1 cellular context compared by ENCODE assay signal in the genomic region with DNA sequence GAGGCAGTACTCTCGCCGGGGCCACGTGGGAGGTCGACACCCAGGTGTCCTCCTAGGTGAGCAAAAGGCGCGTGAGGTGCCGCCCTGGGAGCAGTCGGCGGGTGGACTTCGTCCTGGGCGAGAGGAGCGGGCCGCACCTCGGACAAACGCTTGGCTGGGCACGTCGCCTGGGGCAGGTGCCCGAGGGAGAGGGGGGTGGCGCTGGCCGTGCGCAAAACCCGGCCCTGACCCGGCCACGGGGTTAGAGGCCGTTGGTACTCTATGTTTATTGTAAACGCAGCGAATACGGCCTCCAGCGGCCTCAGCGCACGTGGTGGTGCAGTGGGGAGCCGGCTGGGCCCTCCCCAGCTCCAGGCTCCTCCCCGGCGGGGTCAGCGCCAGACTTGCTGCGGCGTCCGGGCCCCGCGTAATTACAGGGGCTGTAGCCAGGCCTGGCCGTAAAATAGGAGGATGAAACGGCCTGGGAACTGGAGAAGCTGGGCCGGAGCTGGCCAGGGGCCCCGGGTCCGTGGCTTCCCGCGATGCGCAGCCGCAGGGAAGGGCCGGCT.
A peak's percentile ranks its signal among the peaks of the same experiment; 100 is the strongest.
TF ChIP-seq lines count a peak whose summit lies in the region.

No MANE protein-coding gene starts in this region.

TF ChIP-seq in HepG2, 621 proteins besides CTCF, POLR2A, EP300 and RAD21 (continued from another document and continues in another):
- peak; percentile 95 for TF ChIP-seq ZKSCAN8 (CRISPR knock-in tag; IDR thresholded peaks at IDR 0.05; ENCODE audit: borderline replicate concordance)
- no peak for TF ChIP-seq ZNF207 (IDR thresholded peaks at IDR 0.05; ENCODE audit: borderline replicate concordance)
- peak; percentile 68 for TF ChIP-seq DNMT3B (CRISPR knock-in tag; conservative IDR thresholded peaks at IDR 0.05)
- TF ChIP-seq, protein P1, sequence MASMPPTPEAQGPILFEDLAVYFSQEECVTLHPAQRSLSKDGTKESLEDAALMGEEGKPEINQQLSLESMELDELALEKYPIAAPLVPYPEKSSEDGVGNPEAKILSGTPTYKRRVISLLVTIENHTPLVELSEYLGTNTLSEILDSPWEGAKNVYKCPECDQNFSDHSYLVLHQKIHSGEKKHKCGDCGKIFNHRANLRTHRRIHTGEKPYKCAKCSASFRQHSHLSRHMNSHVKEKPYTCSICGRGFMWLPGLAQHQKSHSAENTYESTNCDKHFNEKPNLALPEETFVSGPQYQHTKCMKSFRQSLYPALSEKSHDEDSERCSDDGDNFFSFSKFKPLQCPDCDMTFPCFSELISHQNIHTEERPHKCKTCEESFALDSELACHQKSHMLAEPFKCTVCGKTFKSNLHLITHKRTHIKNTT (CRISPR knock-in tag; IDR thresholded peaks at IDR 0.05): no peak
- TF ChIP-seq ZNF296 (CRISPR knock-in tag; conservative IDR thresholded peaks at IDR 0.05): peak; percentile 72; the same call in 1 of the 2 replicates
- TF ChIP-seq, protein P2, sequence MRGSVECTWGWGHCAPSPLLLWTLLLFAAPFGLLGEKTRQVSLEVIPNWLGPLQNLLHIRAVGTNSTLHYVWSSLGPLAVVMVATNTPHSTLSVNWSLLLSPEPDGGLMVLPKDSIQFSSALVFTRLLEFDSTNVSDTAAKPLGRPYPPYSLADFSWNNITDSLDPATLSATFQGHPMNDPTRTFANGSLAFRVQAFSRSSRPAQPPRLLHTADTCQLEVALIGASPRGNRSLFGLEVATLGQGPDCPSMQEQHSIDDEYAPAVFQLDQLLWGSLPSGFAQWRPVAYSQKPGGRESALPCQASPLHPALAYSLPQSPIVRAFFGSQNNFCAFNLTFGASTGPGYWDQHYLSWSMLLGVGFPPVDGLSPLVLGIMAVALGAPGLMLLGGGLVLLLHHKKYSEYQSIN (CRISPR knock-in tag; IDR thresholded peaks at IDR 0.05; ENCODE audit: borderline replicate concordance): no peak
- no peak for TF ChIP-seq CC2D1A (CRISPR knock-in tag; IDR thresholded peaks at IDR 0.05)
- TF ChIP-seq, protein P3, sequence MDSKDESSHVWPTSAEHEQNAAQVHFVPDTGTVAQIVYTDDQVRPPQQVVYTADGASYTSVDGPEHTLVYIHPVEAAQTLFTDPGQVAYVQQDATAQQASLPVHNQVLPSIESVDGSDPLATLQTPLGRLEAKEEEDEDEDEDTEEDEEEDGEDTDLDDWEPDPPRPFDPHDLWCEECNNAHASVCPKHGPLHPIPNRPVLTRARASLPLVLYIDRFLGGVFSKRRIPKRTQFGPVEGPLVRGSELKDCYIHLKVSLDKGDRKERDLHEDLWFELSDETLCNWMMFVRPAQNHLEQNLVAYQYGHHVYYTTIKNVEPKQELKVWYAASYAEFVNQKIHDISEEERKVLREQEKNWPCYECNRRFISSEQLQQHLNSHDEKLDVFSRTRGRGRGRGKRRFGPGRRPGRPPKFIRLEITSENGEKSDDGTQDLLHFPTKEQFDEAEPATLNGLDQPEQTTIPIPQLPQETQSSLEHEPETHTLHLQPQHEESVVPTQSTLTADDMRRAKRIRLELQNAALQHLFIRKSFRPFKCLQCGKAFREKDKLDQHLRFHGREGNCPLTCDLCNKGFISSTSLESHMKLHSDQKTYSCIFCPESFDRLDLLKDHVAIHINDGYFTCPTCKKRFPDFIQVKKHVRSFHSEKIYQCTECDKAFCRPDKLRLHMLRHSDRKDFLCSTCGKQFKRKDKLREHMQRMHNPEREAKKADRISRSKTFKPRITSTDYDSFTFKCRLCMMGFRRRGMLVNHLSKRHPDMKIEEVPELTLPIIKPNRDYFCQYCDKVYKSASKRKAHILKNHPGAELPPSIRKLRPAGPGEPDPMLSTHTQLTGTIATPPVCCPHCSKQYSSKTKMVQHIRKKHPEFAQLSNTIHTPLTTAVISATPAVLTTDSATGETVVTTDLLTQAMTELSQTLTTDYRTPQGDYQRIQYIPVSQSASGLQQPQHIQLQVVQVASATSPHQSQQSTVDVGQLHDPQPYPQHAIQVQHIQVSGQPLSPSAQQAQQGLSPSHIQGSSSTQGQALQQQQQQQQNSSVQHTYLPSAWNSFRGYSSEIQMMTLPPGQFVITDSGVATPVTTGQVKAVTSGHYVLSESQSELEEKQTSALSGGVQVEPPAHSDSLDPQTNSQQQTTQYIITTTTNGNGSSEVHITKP (CRISPR knock-in tag; IDR thresholded peaks at IDR 0.05; ENCODE audit: low read depth): peak; percentile 87
- peak; percentile 68 for TF ChIP-seq ZNF543 (CRISPR knock-in tag; IDR thresholded peaks at IDR 0.05)
- peak; percentile 85 for TF ChIP-seq TBX3 (IDR thresholded peaks at IDR 0.05; ENCODE audit: borderline replicate concordance)
- TF ChIP-seq DMAP1 (CRISPR knock-in tag; IDR thresholded peaks at IDR 0.05): peak; percentile 96
- no peak for TF ChIP-seq DR1 (CRISPR knock-in tag; IDR thresholded peaks at IDR 0.05)
- TF ChIP-seq, protein P4, sequence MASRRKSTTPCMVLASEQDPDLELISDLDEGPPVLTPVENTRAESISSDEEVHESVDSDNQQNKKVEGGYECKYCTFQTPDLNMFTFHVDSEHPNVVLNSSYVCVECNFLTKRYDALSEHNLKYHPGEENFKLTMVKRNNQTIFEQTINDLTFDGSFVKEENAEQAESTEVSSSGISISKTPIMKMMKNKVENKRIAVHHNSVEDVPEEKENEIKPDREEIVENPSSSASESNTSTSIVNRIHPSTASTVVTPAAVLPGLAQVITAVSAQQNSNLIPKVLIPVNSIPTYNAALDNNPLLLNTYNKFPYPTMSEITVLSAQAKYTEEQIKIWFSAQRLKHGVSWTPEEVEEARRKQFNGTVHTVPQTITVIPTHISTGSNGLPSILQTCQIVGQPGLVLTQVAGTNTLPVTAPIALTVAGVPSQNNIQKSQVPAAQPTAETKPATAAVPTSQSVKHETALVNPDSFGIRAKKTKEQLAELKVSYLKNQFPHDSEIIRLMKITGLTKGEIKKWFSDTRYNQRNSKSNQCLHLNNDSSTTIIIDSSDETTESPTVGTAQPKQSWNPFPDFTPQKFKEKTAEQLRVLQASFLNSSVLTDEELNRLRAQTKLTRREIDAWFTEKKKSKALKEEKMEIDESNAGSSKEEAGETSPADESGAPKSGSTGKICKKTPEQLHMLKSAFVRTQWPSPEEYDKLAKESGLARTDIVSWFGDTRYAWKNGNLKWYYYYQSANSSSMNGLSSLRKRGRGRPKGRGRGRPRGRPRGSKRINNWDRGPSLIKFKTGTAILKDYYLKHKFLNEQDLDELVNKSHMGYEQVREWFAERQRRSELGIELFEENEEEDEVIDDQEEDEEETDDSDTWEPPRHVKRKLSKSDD (CRISPR knock-in tag; IDR thresholded peaks at IDR 0.05; ENCODE audit: low read depth): peak; percentile 80; the same call in 1 of the 2 replicates
- peak; percentile 98 for TF ChIP-seq ZNF746 (CRISPR knock-in tag; IDR thresholded peaks at IDR 0.05)
- TF ChIP-seq, protein P5, sequence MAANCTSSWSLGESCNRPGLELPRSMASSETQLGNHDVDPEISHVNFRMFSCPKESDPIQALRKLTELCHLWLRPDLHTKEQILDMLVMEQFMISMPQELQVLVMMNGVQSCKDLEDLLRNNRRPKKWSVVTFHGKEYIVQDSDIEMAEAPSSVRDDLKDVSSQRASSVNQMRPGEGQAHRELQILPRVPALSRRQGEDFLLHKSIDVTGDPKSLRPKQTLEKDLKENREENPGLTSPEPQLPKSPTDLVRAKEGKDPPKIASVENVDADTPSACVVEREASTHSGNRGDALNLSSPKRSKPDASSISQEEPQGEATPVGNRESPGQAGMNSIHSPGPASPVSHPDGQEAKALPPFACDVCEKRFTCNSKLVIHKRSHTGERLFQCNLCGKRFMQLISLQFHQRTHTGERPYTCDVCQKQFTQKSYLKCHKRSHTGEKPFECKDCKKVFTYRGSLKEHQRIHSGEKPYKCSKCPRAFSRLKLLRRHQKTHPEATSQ (CRISPR knock-in tag; IDR thresholded peaks at IDR 0.05; ENCODE audit: borderline replicate concordance): peak; percentile 97
- peak; percentile 56 for TF ChIP-seq XRCC5 (optimal IDR thresholded peaks at IDR 0.05; ENCODE audit: low read length)
- TF ChIP-seq MXD4 (CRISPR knock-in tag; IDR thresholded peaks at IDR 0.05): peak; percentile 95
- TF ChIP-seq, protein P6, sequence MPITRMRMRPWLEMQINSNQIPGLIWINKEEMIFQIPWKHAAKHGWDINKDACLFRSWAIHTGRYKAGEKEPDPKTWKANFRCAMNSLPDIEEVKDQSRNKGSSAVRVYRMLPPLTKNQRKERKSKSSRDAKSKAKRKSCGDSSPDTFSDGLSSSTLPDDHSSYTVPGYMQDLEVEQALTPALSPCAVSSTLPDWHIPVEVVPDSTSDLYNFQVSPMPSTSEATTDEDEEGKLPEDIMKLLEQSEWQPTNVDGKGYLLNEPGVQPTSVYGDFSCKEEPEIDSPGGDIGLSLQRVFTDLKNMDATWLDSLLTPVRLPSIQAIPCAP (CRISPR knock-in tag; IDR thresholded peaks at IDR 0.05; ENCODE audit: low read depth): no peak
- peak; percentile 67 for TF ChIP-seq ZNF33B (CRISPR knock-in tag; IDR thresholded peaks at IDR 0.05)
- TF ChIP-seq SOX5 (CRISPR knock-in tag; IDR thresholded peaks at IDR 0.05; ENCODE audit: borderline replicate concordance): peak; percentile 94
- TF ChIP-seq ZIK1 (CRISPR knock-in tag; IDR thresholded peaks at IDR 0.05; ENCODE audit: borderline replicate concordance, low read depth): peak; percentile 77; the same call in 1 of the 2 replicates
- TF ChIP-seq, protein P7, sequence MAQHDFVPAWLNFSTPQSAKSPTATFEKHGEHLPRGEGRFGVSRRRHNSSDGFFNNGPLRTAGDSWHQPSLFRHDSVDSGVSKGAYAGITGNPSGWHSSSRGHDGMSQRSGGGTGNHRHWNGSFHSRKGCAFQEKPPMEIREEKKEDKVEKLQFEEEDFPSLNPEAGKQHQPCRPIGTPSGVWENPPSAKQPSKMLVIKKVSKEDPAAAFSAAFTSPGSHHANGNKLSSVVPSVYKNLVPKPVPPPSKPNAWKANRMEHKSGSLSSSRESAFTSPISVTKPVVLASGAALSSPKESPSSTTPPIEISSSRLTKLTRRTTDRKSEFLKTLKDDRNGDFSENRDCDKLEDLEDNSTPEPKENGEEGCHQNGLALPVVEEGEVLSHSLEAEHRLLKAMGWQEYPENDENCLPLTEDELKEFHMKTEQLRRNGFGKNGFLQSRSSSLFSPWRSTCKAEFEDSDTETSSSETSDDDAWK (CRISPR knock-in tag; IDR thresholded peaks at IDR 0.05): no peak
- no peak for TF ChIP-seq ZNF446 (CRISPR knock-in tag; IDR thresholded peaks at IDR 0.05)
- TF ChIP-seq, protein P8, sequence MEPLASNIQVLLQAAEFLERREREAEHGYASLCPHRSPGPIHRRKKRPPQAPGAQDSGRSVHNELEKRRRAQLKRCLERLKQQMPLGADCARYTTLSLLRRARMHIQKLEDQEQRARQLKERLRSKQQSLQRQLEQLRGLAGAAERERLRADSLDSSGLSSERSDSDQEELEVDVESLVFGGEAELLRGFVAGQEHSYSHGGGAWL (CRISPR knock-in tag; IDR thresholded peaks at IDR 0.05): peak; percentile 97
- TF ChIP-seq, protein P9, sequence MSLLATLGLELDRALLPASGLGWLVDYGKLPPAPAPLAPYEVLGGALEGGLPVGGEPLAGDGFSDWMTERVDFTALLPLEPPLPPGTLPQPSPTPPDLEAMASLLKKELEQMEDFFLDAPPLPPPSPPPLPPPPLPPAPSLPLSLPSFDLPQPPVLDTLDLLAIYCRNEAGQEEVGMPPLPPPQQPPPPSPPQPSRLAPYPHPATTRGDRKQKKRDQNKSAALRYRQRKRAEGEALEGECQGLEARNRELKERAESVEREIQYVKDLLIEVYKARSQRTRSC (CRISPR knock-in tag; IDR thresholded peaks at IDR 0.05; ENCODE audit: low read depth): peak; percentile 53; the same call in 1 of the 2 replicates
- peak; percentile 99 for TF ChIP-seq ERF (CRISPR knock-in tag; IDR thresholded peaks at IDR 0.05)
- peak; percentile 96 for TF ChIP-seq BCL6 (CRISPR knock-in tag; IDR thresholded peaks at IDR 0.05)
- TF ChIP-seq ZNF563 (CRISPR knock-in tag; IDR thresholded peaks at IDR 0.05): peak; percentile 89; the same call in 1 of the 2 replicates
- TF ChIP-seq GZF1 (CRISPR knock-in tag; IDR thresholded peaks at IDR 0.05): peak; percentile 80; the same call in 1 of the 2 replicates
- TF ChIP-seq ZNF224 (CRISPR knock-in tag; IDR thresholded peaks at IDR 0.05): 0 out of 2 replicates have a peak, but pooled peaks have one; percentile 28
- TF ChIP-seq RARA (CRISPR knock-in tag; IDR thresholded peaks at IDR 0.05): peak; percentile 100
- no peak for TF ChIP-seq ZNF496 (CRISPR knock-in tag; IDR thresholded peaks at IDR 0.05; ENCODE audit: insufficient replicate concordance)
- TF ChIP-seq, protein P10, sequence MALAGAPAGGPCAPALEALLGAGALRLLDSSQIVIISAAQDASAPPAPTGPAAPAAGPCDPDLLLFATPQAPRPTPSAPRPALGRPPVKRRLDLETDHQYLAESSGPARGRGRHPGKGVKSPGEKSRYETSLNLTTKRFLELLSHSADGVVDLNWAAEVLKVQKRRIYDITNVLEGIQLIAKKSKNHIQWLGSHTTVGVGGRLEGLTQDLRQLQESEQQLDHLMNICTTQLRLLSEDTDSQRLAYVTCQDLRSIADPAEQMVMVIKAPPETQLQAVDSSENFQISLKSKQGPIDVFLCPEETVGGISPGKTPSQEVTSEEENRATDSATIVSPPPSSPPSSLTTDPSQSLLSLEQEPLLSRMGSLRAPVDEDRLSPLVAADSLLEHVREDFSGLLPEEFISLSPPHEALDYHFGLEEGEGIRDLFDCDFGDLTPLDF (CRISPR knock-in tag; IDR thresholded peaks at IDR 0.05): peak; percentile 44
- peak; percentile 95 for TF ChIP-seq ZNF335 (CRISPR knock-in tag; IDR thresholded peaks at IDR 0.05)
- TF ChIP-seq, protein P11, sequence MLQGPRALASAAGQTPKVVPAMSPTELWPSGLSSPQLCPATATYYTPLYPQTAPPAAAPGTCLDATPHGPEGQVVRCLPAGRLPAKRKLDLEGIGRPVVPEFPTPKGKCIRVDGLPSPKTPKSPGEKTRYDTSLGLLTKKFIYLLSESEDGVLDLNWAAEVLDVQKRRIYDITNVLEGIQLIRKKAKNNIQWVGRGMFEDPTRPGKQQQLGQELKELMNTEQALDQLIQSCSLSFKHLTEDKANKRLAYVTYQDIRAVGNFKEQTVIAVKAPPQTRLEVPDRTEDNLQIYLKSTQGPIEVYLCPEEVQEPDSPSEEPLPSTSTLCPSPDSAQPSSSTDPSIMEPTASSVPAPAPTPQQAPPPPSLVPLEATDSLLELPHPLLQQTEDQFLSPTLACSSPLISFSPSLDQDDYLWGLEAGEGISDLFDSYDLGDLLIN (CRISPR knock-in tag; IDR thresholded peaks at IDR 0.05; ENCODE audit: borderline replicate concordance): no peak
- TF ChIP-seq, protein P12, sequence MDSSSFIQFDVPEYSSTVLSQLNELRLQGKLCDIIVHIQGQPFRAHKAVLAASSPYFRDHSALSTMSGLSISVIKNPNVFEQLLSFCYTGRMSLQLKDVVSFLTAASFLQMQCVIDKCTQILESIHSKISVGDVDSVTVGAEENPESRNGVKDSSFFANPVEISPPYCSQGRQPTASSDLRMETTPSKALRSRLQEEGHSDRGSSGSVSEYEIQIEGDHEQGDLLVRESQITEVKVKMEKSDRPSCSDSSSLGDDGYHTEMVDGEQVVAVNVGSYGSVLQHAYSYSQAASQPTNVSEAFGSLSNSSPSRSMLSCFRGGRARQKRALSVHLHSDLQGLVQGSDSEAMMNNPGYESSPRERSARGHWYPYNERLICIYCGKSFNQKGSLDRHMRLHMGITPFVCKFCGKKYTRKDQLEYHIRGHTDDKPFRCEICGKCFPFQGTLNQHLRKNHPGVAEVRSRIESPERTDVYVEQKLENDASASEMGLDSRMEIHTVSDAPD (CRISPR knock-in tag; IDR thresholded peaks at IDR 0.05): peak; percentile 92
